ENCODE assay signal across 8 cellular contexts in genomic region chr7:156816943-156817572, GRCh38.
DNase-seq lines count a peak whose midpoint lies in the region; ATAC-seq and TF ChIP-seq lines count a peak whose summit lies in the region.

No MANE protein-coding gene starts in this region.

- H3K36me3 ChIP-seq in breast epithelium (no peaks in the 10 kb centered on the region), OCI-LY1 (ENCODE audit: insufficient read depth, low read length) (peaks cover 30% of the 10 kb centered on the region; the same call in 1 of the 2 replicates), esophagus squamous epithelium (peaks cover 0 to 19% (median 0%) of the 10 kb centered on the region in 3 donors), transverse colon (peaks cover 0 to 4% (median 0%) of the 10 kb centered on the region in 4 donors)

- POLR2A ChIA-PET in MCF 10A (lab: Yijun Ruan, JAX), result interaction anchor here (0.9 to 1.2 kb wide), 2 partner anchors 8 to 76 kb away, joined by 3 read pairs; partner anchors contain the start of gene LMBR1

- H3K36me3 Mint-ChIP-seq in MCF 10A (ENCODE audit: insufficient read depth, unreplicated experiment) (peaks cover 30% of the 10 kb centered on the region), natural killer cell (no peaks in the 10 kb centered on the region)
- H3K36me3 Mint-ChIP-seq in effector memory CD8-positive, alpha-beta T cell (ENCODE audit: insufficient read depth), result peaks cover 15% of the 10 kb centered on the region

- peak; percentile 25 for DNase-seq in MCF 10A (ENCODE audit: unreplicated experiment)
- no peak for DNase-seq in breast epithelium (ENCODE audit: low spot score in 2 of 2)
- DNase-seq in esophagus squamous epithelium (lab: John Stamatoyannopoulos, UW), result no peak
- DNase-seq in transverse colon, result no peak
- DNase-seq in effector memory CD8-positive, alpha-beta T cell, result no peak
- DNase-seq in natural killer cell, result no peak
- no peak for DNase-seq in activated gamma-delta T cell treated with Interleukin-2 at 50 U/mL for 16 hours

- ATAC-seq in effector memory CD8-positive, alpha-beta T cell (replicated peaks), result no peak
- no peak for ATAC-seq in natural killer cell

- H3K27me3 ChIP-seq in breast epithelium (no peaks in the 10 kb centered on the region), OCI-LY1 (ENCODE audit: insufficient read depth, low read length) (no peaks in the 10 kb centered on the region), esophagus squamous epithelium (no peaks in the 10 kb centered on the region), transverse colon (no peaks in the 10 kb centered on the region)

- in situ Hi-C loops in transverse colon (cut with MboI; ENCODE audit: low pct_ligation_motif_present in 1 of 4, low pct_unique_long_range_greater_than_20kb in 1 of 4, low sequenced_read_pairs in 3 of 4), result loop anchor here in 2 of 4 donors (25.0 kb wide), 2 partner anchors 1005 to 1030 kb away; partner anchors contain the start of gene SHH (in 1 of the 2)

- H4K20me1 ChIP-seq in OCI-LY1 (ENCODE audit: insufficient read depth, low read length), result no peaks in the 10 kb centered on the region

- TF ChIP-seq CTCF in MCF 10A (IDR thresholded peaks at IDR 0.05; ENCODE audit: unreplicated experiment) (peak; percentile 48), breast epithelium (IDR thresholded peaks at IDR 0.05) (peak in 1 of 3 donors; percentile 27), OCI-LY1 (IDR thresholded peaks at IDR 0.05; ENCODE audit: low read length) (peak; percentile 78), esophagus squamous epithelium (IDR thresholded peaks at IDR 0.05) (peak in 4 of 6 experiments; percentile 16 to 52 (median 23)), transverse colon (IDR thresholded peaks at IDR 0.05) (peak in 3 of 5 experiments; percentile 24 to 28 (median 26)), natural killer cell (IDR thresholded peaks at IDR 0.05) (no peak)

- no peak for TF ChIP-seq POLR2A in breast epithelium (IDR thresholded peaks at IDR 0.05)
- no peak for TF ChIP-seq POLR2A in esophagus squamous epithelium (IDR thresholded peaks at IDR 0.05)
- TF ChIP-seq POLR2A in transverse colon (IDR thresholded peaks at IDR 0.05), result no peak

- 94 to 97% methylated on average over 1 of the region's 1 CpG for WGBS in esophagus squamous epithelium, 2 donors
- WGBS in transverse colon (ENCODE audit: low coverage in 1 of 2), 2 donors, result 94 to 98% methylated on average over 1 of the region's 1 CpG

- H3K27ac Mint-ChIP-seq in MCF 10A (ENCODE audit: low read depth, unreplicated experiment), result no peak overlapping the region
- H3K27ac Mint-ChIP-seq in effector memory CD8-positive, alpha-beta T cell, result no peak overlapping the region
- no peak overlapping the region for H3K27ac Mint-ChIP-seq in natural killer cell

- H3K4me1 ChIP-seq in breast epithelium (no peaks in the 10 kb centered on the region), OCI-LY1 (ENCODE audit: insufficient read depth, low read length, severe bottlenecking) (no peaks in the 10 kb centered on the region), esophagus squamous epithelium (no peaks in the 10 kb centered on the region), transverse colon (no peaks in the 10 kb centered on the region)

- TF ChIP-seq EP300 in transverse colon (IDR thresholded peaks at IDR 0.05; ENCODE audit: low read depth), result no peak

- no TSS peak for BruUV-seq in MCF 10A (replicated peaks; lab: Mats Ljungman, UMichigan)

- no peak overlapping the region for H2AFZ ChIP-seq in OCI-LY1 (ENCODE audit: low read length)

- intact Hi-C loops in MCF 10A (cut with micrococcal nuclease), result loop anchor here (1.0 to 5.0 kb wide), 3 partner anchors 345 to 1020 kb away; no protein-coding TSS in a partner anchor
- intact Hi-C loops in breast epithelium (cut with DNase I; ENCODE audit: low total_unique reads), result no loop called here
- intact Hi-C loops in esophagus squamous epithelium (cut with DNase I), result no loop called here
- intact Hi-C loops in transverse colon (cut with DNase I; ENCODE audit: low total_unique reads), result no loop called here
- intact Hi-C loops in natural killer cell (cut with micrococcal nuclease), result no loop called here

- H3K4me3 ChIP-seq in breast epithelium, result no peak overlapping the region
- H3K4me3 ChIP-seq in OCI-LY1 (ENCODE audit: low read depth, low read length, poor library complexity, severe bottlenecking), result no peak overlapping the region
- no peak overlapping the region for H3K4me3 ChIP-seq in esophagus squamous epithelium
- no peak overlapping the region for H3K4me3 ChIP-seq in transverse colon

- H3K27ac ChIP-seq in breast epithelium (no peak overlapping the region), OCI-LY1 (ENCODE audit: low read depth, low read length, poor library complexity, severe bottlenecking) (no peak overlapping the region), esophagus squamous epithelium (no peak overlapping the region), transverse colon (no peak overlapping the region)

- H3F3A ChIP-seq in OCI-LY1 (ENCODE audit: insufficient read depth, low read length), result no peaks in the 10 kb centered on the region

- H3K9ac ChIP-seq in OCI-LY1 (ENCODE audit: low read length), result no peak overlapping the region

- no peak overlapping the region for H3K4me3 Mint-ChIP-seq in MCF 10A (ENCODE audit: unreplicated experiment)
- no peak overlapping the region for H3K4me3 Mint-ChIP-seq in effector memory CD8-positive, alpha-beta T cell
- no peak overlapping the region for H3K4me3 Mint-ChIP-seq in natural killer cell

- H3K27me3 Mint-ChIP-seq in MCF 10A (ENCODE audit: insufficient read depth, unreplicated experiment) (no peaks in the 10 kb centered on the region), natural killer cell (ENCODE audit: low read depth in 2 of 2) (no peaks in the 10 kb centered on the region)
- no peaks in the 10 kb centered on the region for H3K27me3 Mint-ChIP-seq in effector memory CD8-positive, alpha-beta T cell

- H3K9me3 Mint-ChIP-seq in MCF 10A (ENCODE audit: unreplicated experiment) (no peaks in the 10 kb centered on the region), natural killer cell (no peaks in the 10 kb centered on the region)
- no peaks in the 10 kb centered on the region for H3K9me3 Mint-ChIP-seq in effector memory CD8-positive, alpha-beta T cell

- no peaks in the 10 kb centered on the region for H3K9me2 ChIP-seq in OCI-LY1 (ENCODE audit: low read depth, low read length)

- no peaks in the 10 kb centered on the region for H3K79me2 ChIP-seq in OCI-LY1 (ENCODE audit: insufficient read depth, low read length)

- H3K9me3 ChIP-seq in breast epithelium (no peaks in the 10 kb centered on the region), OCI-LY1 (ENCODE audit: low read length) (no peaks in the 10 kb centered on the region), esophagus squamous epithelium (no peaks in the 10 kb centered on the region), transverse colon (no peaks in the 10 kb centered on the region)

- CTCF ChIA-PET in MCF 10A (lab: Yijun Ruan, JAX), result interaction anchor here (0.6 to 1.2 kb wide), 5 partner anchors 15 to 1021 kb away, joined by 3 to 9 read pairs (median 4); no protein-coding TSS in a partner anchor

- H3K4me1 Mint-ChIP-seq in MCF 10A (ENCODE audit: insufficient read depth, unreplicated experiment) (peaks cover 3% of the 10 kb centered on the region), natural killer cell (no peaks in the 10 kb centered on the region)
- H3K4me1 Mint-ChIP-seq in effector memory CD8-positive, alpha-beta T cell (ENCODE audit: low read depth in 2 of 2), result no peaks in the 10 kb centered on the region

- no peak overlapping the region for H3K4me2 ChIP-seq in OCI-LY1 (ENCODE audit: low read length)
